In the genomic region with DNA sequence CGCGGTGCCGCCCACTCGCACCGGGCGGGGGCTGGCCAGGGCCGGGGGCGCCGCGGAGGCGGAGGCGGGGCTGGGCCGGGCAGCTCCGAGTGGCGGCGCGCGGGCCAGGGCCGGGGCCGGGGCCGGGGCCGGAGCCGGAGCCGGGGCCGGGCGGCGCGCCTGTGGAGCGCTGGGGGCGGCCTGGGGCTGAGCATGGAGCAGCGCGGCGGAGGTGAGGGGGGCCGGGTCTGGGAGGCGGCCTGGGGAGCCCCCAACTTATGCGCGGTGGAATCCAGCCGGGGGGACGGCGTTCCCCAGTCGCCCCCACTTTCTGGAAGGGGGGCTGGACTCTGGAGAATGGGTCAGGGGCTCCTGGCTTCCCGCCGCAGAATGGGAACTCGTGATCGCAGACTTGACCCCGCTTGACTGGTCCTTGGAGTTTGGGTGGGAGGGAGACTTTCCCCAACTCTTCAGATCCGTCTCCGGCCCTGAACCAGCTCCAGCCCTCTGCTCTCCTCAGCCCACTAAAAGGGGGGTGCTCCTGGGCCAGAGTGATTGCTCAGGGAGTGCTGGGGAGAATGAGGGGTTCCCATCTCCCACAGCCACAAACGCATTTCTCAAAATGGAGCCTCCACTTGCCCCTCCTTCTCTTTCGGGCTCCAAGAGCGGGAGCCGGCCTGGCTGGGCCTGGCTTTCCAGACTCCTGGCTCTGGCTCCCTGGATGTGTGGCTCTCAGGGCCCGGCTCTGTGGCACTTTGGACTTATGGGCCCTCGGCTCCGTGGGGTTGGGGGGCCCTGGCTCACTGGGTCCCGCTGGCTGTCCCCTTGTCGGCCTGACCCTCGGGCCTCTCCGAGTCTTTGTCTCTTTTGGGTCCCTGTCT, we compare ENCODE assay signal across 8 cellular contexts. TPM values are rescaled to one million over a fixed set of nuclear protein-coding genes. Genes with fewer than 3 reads are reported as not detected.
DNase-seq lines count a peak whose midpoint lies in the region; ATAC-seq lines count a peak whose summit lies in the region.

LZTS2 (plus strand) TSS at position 67 of the 860 bp plus-strand sequence. CDS start 2,731 bp downstream, outside the sequence.

- H3K27ac ChIP-seq in caudate nucleus (ENCODE audit: low read depth, low read length): peak within 1 kb of the TSS; percentile 99

- H3K9me3 ChIP-seq in MG63: no peaks in the 10 kb centered on the region

- ATAC-seq in left colon (no peak), GM18909 (IDR thresholded peaks at IDR 0.05; ENCODE audit: poor library complexity, unreplicated experiment) (no peak), HG03520 (IDR thresholded peaks at IDR 0.05; ENCODE audit: unreplicated experiment) (no peak)
- peak; percentile 7 for ATAC-seq in stimulated activated naive CD8-positive, alpha-beta T cell treated with anti-CD3 and anti-CD28 coated beads, Interleukin-15, amount 100 ng/mL, for 72 hours

- in situ Hi-C loops in G401 (cut with HindIII; ENCODE audit: low sequenced_read_pairs): no loop called here

- H3K9me3 Mint-ChIP-seq in stimulated activated naive CD8-positive, alpha-beta T cell treated with anti-CD3 and anti-CD28 coated beads, Interleukin-15, amount 100 ng/mL, for 72 hours: no peaks in the 10 kb centered on the region

- peak within 1 kb of the TSS; percentile 4 to 86 for H3K27ac Mint-ChIP-seq in stimulated activated naive CD8-positive, alpha-beta T cell treated with anti-CD3 and anti-CD28 coated beads, Interleukin-15, amount 100 ng/mL, for 72 hours

- H3K27me3 ChIP-seq in MG63: no peaks in the 10 kb centered on the region

- H3K4me3 ChIP-seq in MG63: peak within 1 kb of the TSS; percentile 83

- H3K4me3 Mint-ChIP-seq in stimulated activated naive CD8-positive, alpha-beta T cell treated with anti-CD3 and anti-CD28 coated beads, Interleukin-15, amount 100 ng/mL, for 72 hours: peak within 1 kb of the TSS; percentile 78 to 92

- peak; percentile 63 for DNase-seq in G401 (ENCODE audit: low spot score)
- no peak for DNase-seq in MG63
- peak in 27 of 61 donors; percentile 15 to 84 (median 43) for DNase-seq in caudate nucleus (lab: John Stamatoyannopoulos, UW)
- peak; percentile 42 for DNase-seq in left colon
- DNase-seq in stimulated activated naive CD8-positive, alpha-beta T cell treated with anti-CD3 and anti-CD28 coated beads, Interleukin-15, amount 100 ng/mL, for 72 hours: no peak
- no peak for DNase-seq in dedifferentiated amniotic fluid mesenchymal stem cell (ENCODE audit: extremely low spot score)

- peaks cover 42% of the 10 kb centered on the region for H3K36me3 ChIP-seq in MG63

- intact Hi-C loops in left colon (cut with DNase I, micrococcal nuclease): no loop called here

- H3K4me1 Mint-ChIP-seq in stimulated activated naive CD8-positive, alpha-beta T cell treated with anti-CD3 and anti-CD28 coated beads, Interleukin-15, amount 100 ng/mL, for 72 hours: peaks cover 37% of the 10 kb centered on the region

- H3K27me3 Mint-ChIP-seq in stimulated activated naive CD8-positive, alpha-beta T cell treated with anti-CD3 and anti-CD28 coated beads, Interleukin-15, amount 100 ng/mL, for 72 hours: no peaks in the 10 kb centered on the region

RNA-seq across cellular contexts. Expression of gene LZTS2, which starts in this region (rescaled TPM):
- total RNA-seq in G401 (2014; rRNA removed; shearing (Covaris generic)): 146 and 166 TPM in 2 replicates
- 60.9 and 64.4 TPM in 2 replicates for total RNA-seq in MG63 (2014; rRNA removed; shearing (Covaris generic); ENCODE audit: low replicate concordance)
- total RNA-seq in left colon: 10 to 100 TPM; 28.7 to 33.9 TPM

Comparison
In these comparisons a context has a peak if more than half of its experiments do, and no peak if none do; other contexts are left out.
1. DNase-seq: peak in G401 (single experiment) and left colon (2 of 2); none in MG63 (single experiment), stimulated activated naive CD8-positive, alpha-beta T cell treated with anti-CD3 and anti-CD28 coated beads, Interleukin-15, amount 100 ng/mL, for 72 hours (0 of 2) and dedifferentiated amniotic fluid mesenchymal stem cell (single experiment).